ENCODE assay signal across 8 cellular contexts in genomic region chr17:15260376-15261062, GRCh38. TPM values are rescaled to one million over a fixed set of nuclear protein-coding genes. Genes with fewer than 3 reads are reported as not detected.
DNase-seq lines count a peak whose midpoint lies in the region; ATAC-seq and TF ChIP-seq lines count a peak whose summit lies in the region.

No MANE protein-coding gene starts in this region.

- peak overlapping the region; percentile 99 for H2AFZ ChIP-seq in GM23338

- no peaks in the 10 kb centered on the region for H3K9me3 ChIP-seq in CD4-positive, alpha-beta memory T cell (ENCODE audit: control insufficient read depth in 1 of 2, low read length in 2 of 2)

- ATAC-seq in GM23338 (peak; percentile 72), GM18520 (IDR thresholded peaks at IDR 0.05; ENCODE audit: unreplicated experiment) (no peak)

- H3K79me2 ChIP-seq in GM23338 (replicated peaks; ENCODE audit: insufficient read depth), result no peaks in the 10 kb centered on the region

- no peaks in the 10 kb centered on the region for H3K9me2 ChIP-seq in GM23338 (ENCODE audit: insufficient read depth)

- intact Hi-C loops in CD4-positive, alpha-beta memory T cell (cut with micrococcal nuclease), result no loop called here

- no peak overlapping the region for H3K4me3 ChIP-seq in CD4-positive, alpha-beta memory T cell (ENCODE audit: low read length in 2 of 2)
- peak overlapping the region; percentile 76 for H3K4me3 ChIP-seq in GM23338

- CTCF ChIA-PET in CD4-positive, alpha-beta memory T cell (lab: Charles Lee; ENCODE audit: partially characterized antibody), result interaction anchor here (0.7 kb wide), 1 partner anchor 12 kb away, joined by 3 read pairs; no protein-coding TSS in a partner anchor

- H3K36me3 Mint-ChIP-seq in CD4-positive, alpha-beta memory T cell, result no peaks in the 10 kb centered on the region
- no peaks in the 10 kb centered on the region; the same call in 2 of the 3 replicates for H3K36me3 Mint-ChIP-seq in GM23338 (ENCODE audit: low read depth)

- H3K4me2 ChIP-seq in GM23338, result peak overlapping the region; percentile 80

- TF ChIP-seq CTCF in GM23338 (conservative IDR thresholded peaks at IDR 0.05; ENCODE audit: low read depth in 2 of 2), result peak; percentile 67 to 80

- peaks cover 10% of the 10 kb centered on the region for H3K27me3 ChIP-seq in CD4-positive, alpha-beta memory T cell (ENCODE audit: insufficient read depth, low read length)
- peaks cover 82% of the 10 kb centered on the region for H3K27me3 ChIP-seq in GM23338 (ENCODE audit: insufficient read depth)

- no peaks in the 10 kb centered on the region for H3K36me3 ChIP-seq in CD4-positive, alpha-beta memory T cell (ENCODE audit: insufficient read depth, low read length)
- no peaks in the 10 kb centered on the region for H3K36me3 ChIP-seq in GM23338 (ENCODE audit: insufficient read depth)

- H3K4me1 Mint-ChIP-seq in CD4-positive, alpha-beta memory T cell, result peaks cover 11 to 26% (median 14%) of the 10 kb centered on the region in 4 donors
- peaks cover 19% of the 10 kb centered on the region; the same call in 2 of the 3 replicates for H3K4me1 Mint-ChIP-seq in GM23338

- DNase-seq in CD4-positive, alpha-beta memory T cell, result peak in 4 of 5 donors; percentile 26 to 45 (median 33)
- DNase-seq in GM23338 (ENCODE audit: low spot score) (peak; percentile 89), NCI-H69 (lab: John Stamatoyannopoulos, UW) (peak; percentile 66), erythroblast (lab: John Stamatoyannopoulos, UW) (peak; percentile 86 to 92), middle frontal gyrus (ENCODE audit: extremely low spot score, low spot score) (peak; percentile 80)
- peak; percentile 85 for DNase-seq in activated CD8-positive, alpha-beta memory T cell treated with anti-CD3 and anti-CD28 coated beads, Interleukin-2, amount 50 U/mL, for 48 hours
- DNase-seq in stimulated activated CD8-positive, alpha-beta memory T cell treated with anti-CD3 and anti-CD28 coated beads, Interleukin-4, amount 100 ng/mL, for 24 hours (ENCODE audit: low read depth), result peak; percentile 39

- H3K9me3 Mint-ChIP-seq in CD4-positive, alpha-beta memory T cell, result peaks cover 0 to 2% (median 0%) of the 10 kb centered on the region in 8 donors
- no peaks in the 10 kb centered on the region; the same call in 2 of the 3 replicates for H3K9me3 Mint-ChIP-seq in GM23338

- H4K20me1 ChIP-seq in GM23338 (replicated peaks; ENCODE audit: insufficient read depth), result no peaks in the 10 kb centered on the region

- H3K27ac Mint-ChIP-seq in CD4-positive, alpha-beta memory T cell, result peak overlapping the region in 2 of 7 donors; percentile 27 to 53
- no peak overlapping the region for H3K27ac Mint-ChIP-seq in GM23338

- H3K27me3 Mint-ChIP-seq in CD4-positive, alpha-beta memory T cell, result peaks cover 43 to 52% of the 10 kb centered on the region in 2 donors
- peaks cover 79% of the 10 kb centered on the region for H3K27me3 Mint-ChIP-seq in GM23338 (ENCODE audit: insufficient read depth, low read depth, poor library complexity)

- peak overlapping the region; percentile 72 to 85 (median 78) for H3K4me3 Mint-ChIP-seq in CD4-positive, alpha-beta memory T cell
- peak overlapping the region; percentile 86 for H3K4me3 Mint-ChIP-seq in GM23338

- peaks cover 8% of the 10 kb centered on the region; the same call in 1 of the 2 replicates for H3F3A ChIP-seq in GM23338 (replicated peaks; ENCODE audit: low read depth)

- H3K4me1 ChIP-seq in CD4-positive, alpha-beta memory T cell (ENCODE audit: insufficient read depth, low read length), result peaks cover 21% of the 10 kb centered on the region
- H3K4me1 ChIP-seq in GM23338 (ENCODE audit: insufficient read depth), result peaks cover 16% of the 10 kb centered on the region; the same call in 1 of the 2 replicates

- no peak overlapping the region for H3K27ac ChIP-seq in CD4-positive, alpha-beta memory T cell (ENCODE audit: low read depth, low read length)
- H3K27ac ChIP-seq in GM23338 (ENCODE audit: low read depth), result no peak overlapping the region

- POLR2A ChIA-PET in CD4-positive, alpha-beta memory T cell (lab: Charles Lee; ENCODE audit: partially characterized antibody), result no interaction called here

- TF ChIP-seq POLR2A in erythroblast (IDR thresholded peaks at IDR 0.05; ENCODE audit: low read length), result peak; percentile 75

TF ChIP-seq in GM23338, 12 proteins besides CTCF, POLR2A, EP300 and RAD21 (continues in another document):
- TF ChIP-seq EZH2phosphoT487 (IDR thresholded peaks at IDR 0.05; ENCODE audit: unreplicated experiment) (no peak), EZH2 (IDR thresholded peaks at IDR 0.05; ENCODE audit: low read depth, unreplicated experiment) (peak; percentile 36), STAT1 (IDR thresholded peaks at IDR 0.05; ENCODE audit: unreplicated experiment) (no peak), ZNF462 (CRISPR knock-in tag; IDR thresholded peaks at IDR 0.05) (no peak)

RNA-seq across cellular contexts. Expression of gene PMP22, which starts 4.6 kb away (rescaled TPM):
- total RNA-seq in CD4-positive, alpha-beta memory T cell, result under 1 TPM; 0.53 to 0.76 TPM
- not detected for polyA plus RNA-seq in CD4-positive, alpha-beta memory T cell
- 1.6 and 2.2 TPM in 2 replicates for total RNA-seq in GM23338 (2014; rRNA removed; shearing (Covaris generic))
- 0.94 and 1.2 TPM in 2 replicates for polyA plus RNA-seq in GM23338 (2016; fragmentation: Nextera tagmentation; extraction: Ambion mirVana)

Comparison
In these comparisons a context has a peak if more than half of its experiments do, and no peak if none do; other contexts are left out.
1. DNase-seq: peak in every context shown above with its lines; median percentile 89 in GM23338; 89 in erythroblast; 85 in activated CD8-positive, alpha-beta memory T cell treated with anti-CD3 and anti-CD28 coated beads, Interleukin-2, amount 50 U/mL, for 48 hours; 80 in middle frontal gyrus; 66 in NCI-H69; 39 in stimulated activated CD8-positive, alpha-beta memory T cell treated with anti-CD3 and anti-CD28 coated beads, Interleukin-4, amount 100 ng/mL, for 24 hours; 33 in CD4-positive, alpha-beta memory T cell.